3 cellular contexts compared by ENCODE assay signal in genomic region chr11:86491048-86491447, GRCh38.
TF ChIP-seq lines count a peak whose summit lies in the region.

No MANE protein-coding gene starts in this region.

TF ChIP-seq in liver, 16 proteins besides CTCF, POLR2A, EP300 and RAD21:
- TF ChIP-seq ZBTB33 (IDR thresholded peaks at IDR 0.05) (no peak), TAF1 (conservative IDR thresholded peaks at IDR 0.05) (no peak), NR2F2 (IDR thresholded peaks at IDR 0.05) (peak; percentile 53), HNF4A (conservative IDR thresholded peaks at IDR 0.05) (no peak)

TF ChIP-seq in HepG2, 621 proteins besides CTCF, POLR2A, EP300 and RAD21:
- no peak for TF ChIP-seq ZNF30 (CRISPR knock-in tag; IDR thresholded peaks at IDR 0.05)
- no peak for TF ChIP-seq ZNF512 (CRISPR knock-in tag; IDR thresholded peaks at IDR 0.05)
- TF ChIP-seq, protein P1, sequence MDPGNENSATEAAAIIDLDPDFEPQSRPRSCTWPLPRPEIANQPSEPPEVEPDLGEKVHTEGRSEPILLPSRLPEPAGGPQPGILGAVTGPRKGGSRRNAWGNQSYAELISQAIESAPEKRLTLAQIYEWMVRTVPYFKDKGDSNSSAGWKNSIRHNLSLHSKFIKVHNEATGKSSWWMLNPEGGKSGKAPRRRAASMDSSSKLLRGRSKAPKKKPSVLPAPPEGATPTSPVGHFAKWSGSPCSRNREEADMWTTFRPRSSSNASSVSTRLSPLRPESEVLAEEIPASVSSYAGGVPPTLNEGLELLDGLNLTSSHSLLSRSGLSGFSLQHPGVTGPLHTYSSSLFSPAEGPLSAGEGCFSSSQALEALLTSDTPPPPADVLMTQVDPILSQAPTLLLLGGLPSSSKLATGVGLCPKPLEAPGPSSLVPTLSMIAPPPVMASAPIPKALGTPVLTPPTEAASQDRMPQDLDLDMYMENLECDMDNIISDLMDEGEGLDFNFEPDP (CRISPR knock-in tag; conservative IDR thresholded peaks at IDR 0.05), result no peak
- no peak for TF ChIP-seq ZNF724P (CRISPR knock-in tag; IDR thresholded peaks at IDR 0.05; ENCODE audit: borderline replicate concordance)
- no peak for TF ChIP-seq AKNA (CRISPR knock-in tag; IDR thresholded peaks at IDR 0.05; ENCODE audit: borderline replicate concordance)
- no peak for TF ChIP-seq ZNF143 (CRISPR knock-in tag; IDR thresholded peaks at IDR 0.05)
- no peak for TF ChIP-seq ZFP36 (IDR thresholded peaks at IDR 0.05; ENCODE audit: borderline replicate concordance, low read depth, low read length, partially characterized antibody)
- no peak for TF ChIP-seq RELA (CRISPR knock-in tag; IDR thresholded peaks at IDR 0.05)
- no peak for TF ChIP-seq RFX1 (IDR thresholded peaks at IDR 0.05)
- TF ChIP-seq ZNF770 (CRISPR knock-in tag; IDR thresholded peaks at IDR 0.05), result no peak
- TF ChIP-seq ZSCAN30 (CRISPR knock-in tag; IDR thresholded peaks at IDR 0.05), result no peak
- TF ChIP-seq MED1 (CRISPR knock-in tag; IDR thresholded peaks at IDR 0.05), result no peak
- TF ChIP-seq NFRKB (IDR thresholded peaks at IDR 0.05), result no peak
- no peak for TF ChIP-seq XBP1 (CRISPR knock-in tag; IDR thresholded peaks at IDR 0.05)
- TF ChIP-seq TARDBP (CRISPR knock-in tag; IDR thresholded peaks at IDR 0.05), result no peak

TF ChIP-seq in HEK293T, 16 proteins besides CTCF, POLR2A, EP300 and RAD21:
- TF ChIP-seq HDGF (IDR thresholded peaks at IDR 0.05; ENCODE audit: borderline replicate concordance) (no peak), ARNT (IDR thresholded peaks at IDR 0.05) (no peak), NFRKB (IDR thresholded peaks at IDR 0.05) (no peak), TARDBP (IDR thresholded peaks at IDR 0.05) (no peak), BHLHE40 (IDR thresholded peaks at IDR 0.05; ENCODE audit: borderline replicate concordance) (no peak), LEF1 (IDR thresholded peaks at IDR 0.05; ENCODE audit: borderline replicate concordance) (no peak), L3MBTL2 (conservative IDR thresholded peaks at IDR 0.05) (no peak), ZNF384 (IDR thresholded peaks at IDR 0.05) (no peak), FOXM1 (IDR thresholded peaks at IDR 0.05; ENCODE audit: borderline replicate concordance) (no peak)
- TF ChIP-seq, protein P2, sequence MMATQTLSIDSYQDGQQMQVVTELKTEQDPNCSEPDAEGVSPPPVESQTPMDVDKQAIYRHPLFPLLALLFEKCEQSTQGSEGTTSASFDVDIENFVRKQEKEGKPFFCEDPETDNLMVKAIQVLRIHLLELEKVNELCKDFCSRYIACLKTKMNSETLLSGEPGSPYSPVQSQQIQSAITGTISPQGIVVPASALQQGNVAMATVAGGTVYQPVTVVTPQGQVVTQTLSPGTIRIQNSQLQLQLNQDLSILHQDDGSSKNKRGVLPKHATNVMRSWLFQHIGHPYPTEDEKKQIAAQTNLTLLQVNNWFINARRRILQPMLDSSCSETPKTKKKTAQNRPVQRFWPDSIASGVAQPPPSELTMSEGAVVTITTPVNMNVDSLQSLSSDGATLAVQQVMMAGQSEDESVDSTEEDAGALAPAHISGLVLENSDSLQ (IDR thresholded peaks at IDR 0.05), result no peak
